9 cellular contexts compared by ENCODE assay signal in genomic region chr1:82225407-82226197, GRCh38.
DNase-seq lines count a peak whose midpoint lies in the region; ATAC-seq and TF ChIP-seq lines count a peak whose summit lies in the region.
"Had no signal": no experiment of that assay in that cellular context is flagged by ENCODE, and none has a peak within 500 bp of the region (broad histone marks: within the 10 kb centered on the region; RNA-seq: fewer than 3 reads in every experiment).

No MANE protein-coding gene starts in this region.

- ATAC-seq in HG02973 (IDR thresholded peaks at IDR 0.05; ENCODE audit: unreplicated experiment) (peak; percentile 67), left cardiac atrium (peak; percentile 47 to 89)

- intact Hi-C loops in left cardiac atrium (cut with DNase I) (no loop called here), Caco-2 (cut with micrococcal nuclease; ENCODE audit: unreplicated experiment) (no loop called here)

- H3K4me3 Mint-ChIP-seq in activated naive CD4-positive, alpha-beta T cell treated with anti-CD3 and anti-CD28 coated beads, Interleukin-2, amount 10 ng/mL, durations not matched to agents 7 days and 5 days = no peak overlapping the region
- H3K4me3 Mint-ChIP-seq in Caco-2 (ENCODE audit: unreplicated experiment) = no peak overlapping the region

- POLR2A ChIA-PET in Caco-2 (lab: Charles Lee) = no interaction called here

- H3K36me3 ChIP-seq in Caco-2 (ENCODE audit: control insufficient read depth, insufficient read depth, low read length) = no peaks in the 10 kb centered on the region
- H3K36me3 ChIP-seq: neutrophil had no signal

- no peak for TF ChIP-seq CTCF in Caco-2 (IDR thresholded peaks at IDR 0.05; ENCODE audit: insufficient read depth in 1 of 2, low read depth in 1 of 2, low read length in 1 of 2, severe bottlenecking in 1 of 2, unreplicated experiment in 1 of 2)

- H3K27ac Mint-ChIP-seq in activated naive CD4-positive, alpha-beta T cell treated with anti-CD3 and anti-CD28 coated beads, Interleukin-2, amount 10 ng/mL, durations not matched to agents 7 days and 5 days = no peak overlapping the region
- no peak overlapping the region for H3K27ac Mint-ChIP-seq in Caco-2 (ENCODE audit: unreplicated experiment)

- H3K27me3 Mint-ChIP-seq in activated naive CD4-positive, alpha-beta T cell treated with anti-CD3 and anti-CD28 coated beads, Interleukin-2, amount 10 ng/mL, durations not matched to agents 7 days and 5 days = no peaks in the 10 kb centered on the region
- H3K27me3 Mint-ChIP-seq in Caco-2 (ENCODE audit: insufficient read depth, unreplicated experiment) = peaks cover 2% of the 10 kb centered on the region

- peaks cover 2% of the 10 kb centered on the region for H3K9me3 Mint-ChIP-seq in activated naive CD4-positive, alpha-beta T cell treated with anti-CD3 and anti-CD28 coated beads, Interleukin-2, amount 10 ng/mL, durations not matched to agents 7 days and 5 days
- H3K9me3 Mint-ChIP-seq in Caco-2 (ENCODE audit: unreplicated experiment) = no peaks in the 10 kb centered on the region

- no peaks in the 10 kb centered on the region for H3K4me1 Mint-ChIP-seq in activated naive CD4-positive, alpha-beta T cell treated with anti-CD3 and anti-CD28 coated beads, Interleukin-2, amount 10 ng/mL, durations not matched to agents 7 days and 5 days
- no peaks in the 10 kb centered on the region for H3K4me1 Mint-ChIP-seq in Caco-2 (ENCODE audit: low read depth, unreplicated experiment)

- no peaks in the 10 kb centered on the region for H3K9me3 ChIP-seq in Caco-2
- H3K9me3 ChIP-seq: neutrophil had no signal

- no peak overlapping the region for H3K4me3 ChIP-seq in Caco-2 (ENCODE audit: low read depth, low read length)

- H3K36me3 Mint-ChIP-seq in activated naive CD4-positive, alpha-beta T cell treated with anti-CD3 and anti-CD28 coated beads, Interleukin-2, amount 10 ng/mL, durations not matched to agents 7 days and 5 days = no peaks in the 10 kb centered on the region
- no peaks in the 10 kb centered on the region for H3K36me3 Mint-ChIP-seq in Caco-2 (ENCODE audit: insufficient read depth, unreplicated experiment)

- CTCF ChIA-PET in activated naive CD4-positive, alpha-beta T cell treated with anti-CD3 and anti-CD28 coated beads, Interleukin-2, amount 10 ng/mL, durations not matched to agents 7 days and 5 days (lab: Charles Lee) = no interaction called here
- CTCF ChIA-PET in Caco-2 (lab: Charles Lee) = no interaction called here

- DNase-seq in DMS79 (lab: John Stamatoyannopoulos, UW) (peak; percentile 31), NOMO-1 treated with DMSO at 0.1 percent for 48 hours (lab: John Stamatoyannopoulos, UW; ENCODE audit: unreplicated experiment) (peak; percentile 87), left cardiac atrium (no peak), Caco-2 (no peak), NK-92 (lab: John Stamatoyannopoulos, UW; ENCODE audit: unreplicated experiment) (no peak), NCI-H748 (lab: John Stamatoyannopoulos, UW; ENCODE audit: unreplicated experiment) (no peak)
- DNase-seq in activated naive CD4-positive, alpha-beta T cell treated with anti-CD3 and anti-CD28 coated beads, Interleukin-2, amount 10 ng/mL, durations not matched to agents 7 days and 5 days = no peak

- no peaks in the 10 kb centered on the region for H3K4me1 ChIP-seq in Caco-2

- no TSS peak for BruUV-seq in Caco-2 (replicated peaks; lab: Mats Ljungman, UMichigan)

- H3K27me3 ChIP-seq in Caco-2 (replicated peaks; ENCODE audit: control insufficient read depth, insufficient read depth, low read length) = no peaks in the 10 kb centered on the region
- H3K27me3 ChIP-seq: neutrophil had no signal

Comparison
In these comparisons a context has a peak if more than half of its experiments do, and no peak if none do; other contexts are left out.
1. DNase-seq: peak in DMS79 (single experiment) and NOMO-1 treated with DMSO at 0.1 percent for 48 hours (single experiment); none in left cardiac atrium (single experiment), activated naive CD4-positive, alpha-beta T cell treated with anti-CD3 and anti-CD28 coated beads, Interleukin-2, amount 10 ng/mL, durations not matched to agents 7 days and 5 days (single experiment), Caco-2 (0 of 2), NK-92 (single experiment) and NCI-H748 (single experiment).